In genomic region chr10:61986357-61986756, GRCh38 we compare ENCODE assay signal across 17 cellular contexts.
A peak's percentile ranks its signal among the peaks of the same experiment; 100 is the strongest.
DNase-seq lines count a peak whose midpoint lies in the region; ATAC-seq, FAIRE-seq and TF ChIP-seq lines count a peak whose summit lies in the region.
"Had no signal": no experiment of that assay in that cellular context is flagged by ENCODE, and none has a peak within 500 bp of the region (broad histone marks: within the 10 kb centered on the region; RNA-seq: fewer than 3 reads in every experiment).

No MANE protein-coding gene starts in this region.

- peaks cover 28% of the 10 kb centered on the region for H3K36me3 Mint-ChIP-seq in activated naive CD4-positive, alpha-beta T cell treated with anti-CD3 and anti-CD28 coated beads, Interleukin-2, amount 50 U/mL, for 24 hours
- peaks cover 72% of the 10 kb centered on the region for H3K36me3 Mint-ChIP-seq in activated CD4-positive, alpha-beta memory T cell treated with anti-CD3 and anti-CD28 coated beads, Interleukin-2, amount 10 ng/mL, durations not matched to agents 7 days and 5 days (ENCODE audit: low read depth)

- TF ChIP-seq POLR2A in H54 (IDR thresholded peaks at IDR 0.05; ENCODE audit: low read depth, low read length): no peak

- CTCF ChIA-PET in activated CD4-positive, alpha-beta memory T cell treated with anti-CD3 and anti-CD28 coated beads, Interleukin-2, amount 10 ng/mL, durations not matched to agents 7 days and 5 days (lab: Charles Lee): interaction anchor here (1.2 kb wide), 1 partner anchor 79 kb away, joined by 3 read pairs; no protein-coding TSS in a partner anchor

- H3K4me3 ChIP-seq in iPS-18a (ENCODE audit: low read length) (peak overlapping the region; percentile 15), thoracic aorta (no peak overlapping the region)
- H3K4me3 ChIP-seq: cardiac muscle cell had no signal

- H3K27me3 Mint-ChIP-seq in activated naive CD4-positive, alpha-beta T cell treated with anti-CD3 and anti-CD28 coated beads, Interleukin-2, amount 50 U/mL, for 24 hours: no peaks in the 10 kb centered on the region
- H3K27me3 Mint-ChIP-seq in activated CD4-positive, alpha-beta memory T cell treated with anti-CD3 and anti-CD28 coated beads, Interleukin-2, amount 10 ng/mL, durations not matched to agents 7 days and 5 days: no peaks in the 10 kb centered on the region

- peaks cover 87% of the 10 kb centered on the region for H3K4me1 Mint-ChIP-seq in activated naive CD4-positive, alpha-beta T cell treated with anti-CD3 and anti-CD28 coated beads, Interleukin-2, amount 50 U/mL, for 24 hours
- H3K4me1 Mint-ChIP-seq in activated CD4-positive, alpha-beta memory T cell treated with anti-CD3 and anti-CD28 coated beads, Interleukin-2, amount 10 ng/mL, durations not matched to agents 7 days and 5 days: peaks cover 74% of the 10 kb centered on the region

- no peak for DNase-seq in activated naive CD4-positive, alpha-beta T cell (lab: John Stamatoyannopoulos, UW)
- no peak for DNase-seq in activated CD4-positive, alpha-beta memory T cell treated with anti-CD3 and anti-CD28 coated beads, Interleukin-2, amount 10 ng/mL, durations not matched to agents 7 days and 5 days
- DNase-seq in thoracic aorta (ENCODE audit: low spot score) (no peak), NCI-H187 (lab: John Stamatoyannopoulos, UW) (no peak), GM19239 (ENCODE audit: insufficient read length, low spot score) (no peak), H54 (ENCODE audit: insufficient read length, low spot score) (no peak)
- DNase-seq: DMS79 treated with DMSO at 0.1 percent for 48 hours, glutamatergic neuron, Karpas-422, NCI-H2029, NCI-H774, occipital lobe, SIG-M5 had no signal

- peak overlapping the region; percentile 98 for H3K27ac Mint-ChIP-seq in activated naive CD4-positive, alpha-beta T cell treated with anti-CD3 and anti-CD28 coated beads, Interleukin-2, amount 50 U/mL, for 24 hours
- H3K27ac Mint-ChIP-seq in activated CD4-positive, alpha-beta memory T cell treated with anti-CD3 and anti-CD28 coated beads, Interleukin-2, amount 10 ng/mL, durations not matched to agents 7 days and 5 days: peak overlapping the region; percentile 98

- POLR2A ChIA-PET in activated CD4-positive, alpha-beta memory T cell treated with anti-CD3 and anti-CD28 coated beads, Interleukin-2, amount 10 ng/mL, durations not matched to agents 7 days and 5 days (lab: Charles Lee): interaction anchor here (0.9 to 13.5 kb wide), 7 partner anchors 11 to 85 kb away, joined by 3 to 355 read pairs (median 11); partner anchors contain the start of gene ARID5B

- H3K4me1 ChIP-seq in iPS-18a (ENCODE audit: control insufficient read depth, low read depth, low read length) (peaks cover 31% of the 10 kb centered on the region), thoracic aorta (ENCODE audit: control insufficient read depth in 1 of 2, low read depth in 2 of 2) (peaks cover 12 to 28% of the 10 kb centered on the region in 2 donors)

- H3K27ac ChIP-seq in iPS-18a (ENCODE audit: low read length): peak overlapping the region; percentile 20
- H3K27ac ChIP-seq in thoracic aorta: peak overlapping the region; percentile 49 to 56
- H3K27ac ChIP-seq: cardiac muscle cell had no signal

- H3K9me3 ChIP-seq in iPS-18a (ENCODE audit: control insufficient read depth, low read depth, low read length): no peaks in the 10 kb centered on the region
- H3K9me3 ChIP-seq in thoracic aorta: no peaks in the 10 kb centered on the region

- no peaks in the 10 kb centered on the region for H3K27me3 ChIP-seq in iPS-18a (ENCODE audit: control insufficient read depth, insufficient read depth, low read length)
- no peaks in the 10 kb centered on the region for H3K27me3 ChIP-seq in thoracic aorta (replicated peaks; ENCODE audit: insufficient read depth)
- H3K27me3 ChIP-seq: cardiac muscle cell had no signal

- H3K9me3 Mint-ChIP-seq in activated naive CD4-positive, alpha-beta T cell treated with anti-CD3 and anti-CD28 coated beads, Interleukin-2, amount 50 U/mL, for 24 hours: peaks cover 10% of the 10 kb centered on the region
- no peaks in the 10 kb centered on the region for H3K9me3 Mint-ChIP-seq in activated CD4-positive, alpha-beta memory T cell treated with anti-CD3 and anti-CD28 coated beads, Interleukin-2, amount 10 ng/mL, durations not matched to agents 7 days and 5 days

- no peak for FAIRE-seq in GM19239 (lab: Jason Lieb, UNC)
- FAIRE-seq in H54 (lab: Jason Lieb, UNC): no peak
- FAIRE-seq: endometrium had no signal

- peak overlapping the region; percentile 42 for H3K4me3 Mint-ChIP-seq in activated naive CD4-positive, alpha-beta T cell treated with anti-CD3 and anti-CD28 coated beads, Interleukin-2, amount 50 U/mL, for 24 hours
- H3K4me3 Mint-ChIP-seq in activated CD4-positive, alpha-beta memory T cell treated with anti-CD3 and anti-CD28 coated beads, Interleukin-2, amount 10 ng/mL, durations not matched to agents 7 days and 5 days: no peak overlapping the region

- no peak for ATAC-seq in thoracic aorta (ENCODE audit: insufficient number of reproducible peaks, low FRiP score, low read depth)

- H3K9ac ChIP-seq in iPS-18a (ENCODE audit: low read length): no peak overlapping the region

- no peak for TF ChIP-seq CTCF in thoracic aorta (IDR thresholded peaks at IDR 0.05)

- H3K36me3 ChIP-seq in iPS-18a (ENCODE audit: control insufficient read depth, low read depth, low read length) (no peaks in the 10 kb centered on the region), thoracic aorta (no peaks in the 10 kb centered on the region)
- H3K36me3 ChIP-seq: cardiac muscle cell had no signal
